In genomic region chr15:47196057-47196456, GRCh38 we compare ENCODE assay signal across 8 cellular contexts.
DNase-seq lines count a peak whose midpoint lies in the region; ATAC-seq and TF ChIP-seq lines count a peak whose summit lies in the region.

No MANE protein-coding gene starts in this region.

- ATAC-seq in GM18907 (IDR thresholded peaks at IDR 0.05; ENCODE audit: unreplicated experiment) (peak; percentile 94), HG03175 (IDR thresholded peaks at IDR 0.05; ENCODE audit: unreplicated experiment) (peak; percentile 86)

- H3K4me1 ChIP-seq in endodermal cell (ENCODE audit: control insufficient read depth, insufficient read depth, low read length), result peaks cover 3% of the 10 kb centered on the region

- H3K9me3 Mint-ChIP-seq in endodermal cell, result no peaks in the 10 kb centered on the region

- H3K27me3 Mint-ChIP-seq in endodermal cell (ENCODE audit: insufficient read depth), result peaks cover 25% of the 10 kb centered on the region

- TF ChIP-seq CTCF in VCaP (conservative IDR thresholded peaks at IDR 0.05) (peak; percentile 83), endodermal cell (conservative IDR thresholded peaks at IDR 0.05) (peak; percentile 90)

- H3K4me3 Mint-ChIP-seq in endodermal cell, result no peak overlapping the region

- H3K27ac ChIP-seq in VCaP, result no peak overlapping the region
- no peak overlapping the region for H3K27ac ChIP-seq in endodermal cell (ENCODE audit: low read depth, low read length)

- H3K9me3 ChIP-seq in endodermal cell (ENCODE audit: control insufficient read depth, low read length), result no peaks in the 10 kb centered on the region

- H3K4me1 Mint-ChIP-seq in endodermal cell, result peaks cover 42% of the 10 kb centered on the region

- H3K36me3 Mint-ChIP-seq in endodermal cell (ENCODE audit: low read depth), result no peaks in the 10 kb centered on the region

- no peak overlapping the region for H3K4me3 ChIP-seq in endodermal cell (ENCODE audit: low read length)

- H3K27me3 ChIP-seq in endodermal cell (ENCODE audit: control insufficient read depth, insufficient read depth, low read length, poor library complexity, severe bottlenecking), result no peaks in the 10 kb centered on the region

- no peak overlapping the region for H3K27ac Mint-ChIP-seq in endodermal cell

- peak; percentile 95 for DNase-seq in Ammon's horn (ENCODE audit: low spot score)
- DNase-seq in NCI-H2171 (lab: John Stamatoyannopoulos, UW), result peak; percentile 90
- peak; percentile 94 for DNase-seq in endodermal cell
- DNase-seq in lung microvascular endothelial cell (ENCODE audit: low read depth in 2 of 2), result peak; percentile 83 to 84
- peak; percentile 3 for DNase-seq in stimulated activated CD8-positive, alpha-beta memory T cell treated with anti-CD3 and anti-CD28 coated beads, Interleukin-7, amount 100 ng/mL, for 24 hours (ENCODE audit: low read depth)

- no peak overlapping the region for H3K9ac ChIP-seq in endodermal cell (ENCODE audit: extremely low read depth, low read length, poor library complexity, severe bottlenecking)

- 7 to 8% methylated on average over 4 of the region's 4 CpGs for WGBS in endodermal cell (ENCODE audit: insufficient coverage in 1 of 2, insufficient read length in 1 of 2), 2 experiments

- H3K36me3 ChIP-seq in endodermal cell (ENCODE audit: control insufficient read depth, insufficient read depth, low read length), result no peaks in the 10 kb centered on the region

Comparison
In these comparisons a context has a peak if more than half of its experiments do, and no peak if none do; other contexts are left out.
1. DNase-seq: peak in every context shown above with its lines; median percentile 95 in Ammon's horn; 94 in endodermal cell; 90 in NCI-H2171; 84 in lung microvascular endothelial cell; 3 in stimulated activated CD8-positive, alpha-beta memory T cell treated with anti-CD3 and anti-CD28 coated beads, Interleukin-7, amount 100 ng/mL, for 24 hours.